Comparison of ENCODE assay signal across 9 cellular contexts in genomic region chr4:165654556-165654955, GRCh38.
"Had no signal": no experiment of that assay in that cellular context is flagged by ENCODE, and none has a peak within 500 bp of the region (broad histone marks: within the 10 kb centered on the region; RNA-seq: fewer than 3 reads in every experiment).

No MANE protein-coding gene starts in this region.

- H3K27ac Mint-ChIP-seq: GM23338 had no signal

- H3K4me3 ChIP-seq: GM23338, K562 had no signal

- H2AFZ ChIP-seq: GM23338 had no signal

- ATAC-seq: GM23338, K562 had no signal

- H3K27ac ChIP-seq: HL-60 had no signal

- H3K4me2 ChIP-seq: GM23338 had no signal

- H3K4me3 Mint-ChIP-seq: GM23338, H9 had no signal

- DNase-seq: H9, HCEC 1CT, IMR-90, KG1 had no signal

- FAIRE-seq: H1, H54, K562 had no signal
